In the genomic region with DNA sequence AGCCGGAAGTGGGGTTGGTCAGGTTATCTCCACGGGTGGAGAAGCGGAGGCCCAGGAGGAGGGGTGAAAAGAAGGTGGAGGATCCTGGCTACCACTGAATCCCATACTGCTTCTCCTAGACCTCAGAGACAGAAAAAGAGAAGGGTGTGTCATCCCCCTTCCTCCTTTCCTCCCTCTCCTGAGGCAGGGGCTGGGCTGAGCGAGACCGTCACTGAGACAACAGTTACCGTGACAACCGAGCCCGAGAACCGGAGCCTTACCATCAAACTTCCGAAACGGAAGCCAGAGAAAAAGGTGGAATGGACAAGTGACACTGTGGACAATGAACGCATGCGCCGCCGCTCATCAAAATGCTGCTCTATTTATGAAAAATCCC, we compare ENCODE assay signal across 11 cellular contexts. TPM values are rescaled to one million over a fixed set of nuclear protein-coding genes. Genes with fewer than 3 reads are reported as not detected.
A peak's percentile ranks its signal among the peaks of the same experiment; 100 is the strongest.
DNase-seq lines count a peak whose midpoint lies in the region; ATAC-seq and TF ChIP-seq lines count a peak whose summit lies in the region.
"Had no signal": no experiment of that assay in that cellular context is flagged by ENCODE, and none has a peak within 500 bp of the region (broad histone marks: within the 10 kb centered on the region; RNA-seq: fewer than 3 reads in every experiment).

No MANE protein-coding gene starts in this region.

- H3K4me1 Mint-ChIP-seq in activated naive CD4-positive, alpha-beta T cell treated with anti-CD3 and anti-CD28 coated beads for 36 hours (ENCODE audit: low read depth) = peaks cover 5% of the 10 kb centered on the region

- no peak for TF ChIP-seq CTCF in upper lobe of right lung (IDR thresholded peaks at IDR 0.05)

- H3K4me1 ChIP-seq in upper lobe of right lung = no peaks in the 10 kb centered on the region
- H3K4me1 ChIP-seq: esophagus muscularis mucosa had no signal

- intact Hi-C loops in activated naive CD4-positive, alpha-beta T cell treated with anti-CD3 and anti-CD28 coated beads for 36 hours (cut with micrococcal nuclease) = no loop called here
- intact Hi-C loops in upper lobe of right lung (cut with DNase I) = no loop called here

- no peak overlapping the region for H3K4me3 ChIP-seq in upper lobe of right lung
- H3K4me3 ChIP-seq: esophagus muscularis mucosa had no signal

- no peaks in the 10 kb centered on the region for H3K9me3 Mint-ChIP-seq in activated naive CD4-positive, alpha-beta T cell treated with anti-CD3 and anti-CD28 coated beads for 36 hours

- no peaks in the 10 kb centered on the region for H3K36me3 ChIP-seq in upper lobe of right lung
- H3K36me3 ChIP-seq: esophagus muscularis mucosa had no signal

- H3K9me3 ChIP-seq in upper lobe of right lung = no peaks in the 10 kb centered on the region
- H3K9me3 ChIP-seq: esophagus muscularis mucosa had no signal

- peak overlapping the region; percentile 60 for H3K4me3 Mint-ChIP-seq in activated naive CD4-positive, alpha-beta T cell treated with anti-CD3 and anti-CD28 coated beads for 36 hours

- H3K27me3 ChIP-seq in upper lobe of right lung = no peaks in the 10 kb centered on the region

- CTCF ChIA-PET in activated naive CD4-positive, alpha-beta T cell treated with anti-CD3 and anti-CD28 coated beads for 36 hours (lab: Charles Lee) = no interaction called here

- peak; percentile 33 for DNase-seq in activated naive CD4-positive, alpha-beta T cell treated with anti-CD3 and anti-CD28 coated beads for 36 hours
- DNase-seq in activated naive CD4-positive, alpha-beta T cell treated with anti-CD3 and anti-CD28 coated beads, Interleukin-2, amount 50 U/mL, for 16 hours = no peak
- DNase-seq in activated CD4-positive, alpha-beta T cell treated with anti-CD3 and anti-CD28 coated beads, Interleukin-2, amount 50 U/mL, for 48 hours = peak; percentile 24 to 28
- DNase-seq in iPS-NIHi11 (ENCODE audit: low spot score) (peak; percentile 26), upper lobe of right lung (no peak), NCI-H226 (no peak), kidney tubule cell (ENCODE audit: low spot score) (no peak), NCI-H2107 treated with DMSO at 0.1 percent for 48 hours (lab: John Stamatoyannopoulos, UW; ENCODE audit: unreplicated experiment) (no peak)
- DNase-seq: AML-193, OCI-M1 had no signal

- peaks cover 8% of the 10 kb centered on the region for H3K27me3 Mint-ChIP-seq in activated naive CD4-positive, alpha-beta T cell treated with anti-CD3 and anti-CD28 coated beads for 36 hours (ENCODE audit: low read depth)

- ATAC-seq in upper lobe of right lung = peak; percentile 30

- H3K36me3 Mint-ChIP-seq in activated naive CD4-positive, alpha-beta T cell treated with anti-CD3 and anti-CD28 coated beads for 36 hours (ENCODE audit: low read depth) = no peaks in the 10 kb centered on the region

- H3K27ac ChIP-seq in upper lobe of right lung = no peak overlapping the region
- H3K27ac ChIP-seq: esophagus muscularis mucosa had no signal

- no peak overlapping the region for H3K27ac Mint-ChIP-seq in activated naive CD4-positive, alpha-beta T cell treated with anti-CD3 and anti-CD28 coated beads for 36 hours

RNA-seq across cellular contexts. Expression of a gene that starts 42.1 kb away (rescaled TPM):
- 1 to 10 TPM; 3.3 to 3.6 TPM for total RNA-seq in activated naive CD4-positive, alpha-beta T cell treated with anti-CD3 and anti-CD28 coated beads for 36 hours
- 6.7 TPM for total RNA-seq in upper lobe of right lung

Comparison
In these comparisons a context has a peak if more than half of its experiments do, and no peak if none do; other contexts are left out.
1. DNase-seq: peak in activated naive CD4-positive, alpha-beta T cell treated with anti-CD3 and anti-CD28 coated beads for 36 hours (single experiment), activated CD4-positive, alpha-beta T cell treated with anti-CD3 and anti-CD28 coated beads, Interleukin-2, amount 50 U/mL, for 48 hours (2 of 2) and iPS-NIHi11 (single experiment); none in activated naive CD4-positive, alpha-beta T cell treated with anti-CD3 and anti-CD28 coated beads, Interleukin-2, amount 50 U/mL, for 16 hours (single experiment), upper lobe of right lung (single experiment), NCI-H226 (single experiment), kidney tubule cell (single experiment) and NCI-H2107 treated with DMSO at 0.1 percent for 48 hours (single experiment).